28 cellular contexts compared by ENCODE assay signal in the genomic region with DNA sequence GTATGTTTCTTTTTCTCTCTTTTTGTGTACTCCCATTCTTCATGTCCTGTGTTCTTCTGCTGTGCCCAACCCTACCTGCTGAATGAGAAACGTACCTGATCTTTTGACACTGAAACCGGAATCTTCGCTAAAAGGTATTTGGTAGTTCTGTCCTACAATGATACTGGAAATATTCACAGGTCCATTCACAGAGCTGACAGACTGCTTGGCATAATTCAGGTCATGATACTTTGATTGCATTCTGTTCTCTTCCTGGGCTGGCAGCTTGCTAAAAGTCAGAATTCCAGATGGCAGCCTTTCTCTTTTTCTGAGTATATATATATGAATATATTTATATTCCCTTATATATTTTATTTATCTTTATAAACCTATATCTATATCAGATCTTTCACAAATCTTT.
"Had no signal": no experiment of that assay in that cellular context is flagged by ENCODE, and none has a peak within 500 bp of the region (broad histone marks: within the 10 kb centered on the region; RNA-seq: fewer than 3 reads in every experiment).

No MANE protein-coding gene starts in this region.

- H3K27ac ChIP-seq: adrenal gland, body of pancreas, colonic mucosa, epithelial cell of prostate, esophagus squamous epithelium, gastroesophageal sphincter, heart right ventricle had no signal

- H3K4me3 ChIP-seq: adrenal gland, body of pancreas, colonic mucosa, esophagus squamous epithelium, gastroesophageal sphincter, heart right ventricle had no signal

- H3K36me3 ChIP-seq: adrenal gland, colonic mucosa, esophagus squamous epithelium, gastroesophageal sphincter, heart right ventricle had no signal

- H3K4me1 ChIP-seq: adrenal gland, body of pancreas, colonic mucosa, esophagus squamous epithelium, gastroesophageal sphincter had no signal

- DNase-seq: activated CD4-positive, alpha-beta memory T cell treated with anti-CD3 and anti-CD28 coated beads for 36 hours; activated CD4-positive, alpha-beta T cell treated with anti-CD3 and anti-CD28 coated beads for 36 hours; activated CD4-positive, alpha-beta T cell treated with anti-CD3 and anti-CD28 coated beads, Interleukin-2, amount 10 ng/mL, durations not matched to agents 24 days and 14 days; activated CD4-positive, CD25-positive, alpha-beta regulatory T cell; activated CD4-positive, CD25-positive, alpha-beta regulatory T cell treated with anti-CD3 and anti-CD28 coated beads, Interleukin-2, amount 50 U/mL, for 72 hours; activated CD8-positive, alpha-beta memory T cell treated with anti-CD3 and anti-CD28 coated beads, Interleukin-2, amount 10 ng/mL, durations not matched to agents 7 days and 5 days; activated CD8-positive, alpha-beta memory T cell treated with anti-CD3 and anti-CD28 coated beads, Interleukin-2, amount 50 U/mL, for 4 hours; activated CD8-positive, alpha-beta T cell treated with anti-CD3 and anti-CD28 coated beads, Interleukin-2, amount 10 ng/mL, durations not matched to agents 7 days and 5 days; activated effector memory CD4-positive, alpha-beta T cell treated with anti-CD3 and anti-CD28 coated beads, Interleukin-2, amount 50 U/mL, for 16 hours; activated naive CD4-positive, alpha-beta T cell treated with anti-CD3 and anti-CD28 coated beads for 36 hours; activated naive CD8-positive, alpha-beta T cell treated with anti-CD3 and anti-CD28 coated beads for 36 hours; activated naive CD8-positive, alpha-beta T cell treated with anti-CD3 and anti-CD28 coated beads, Interleukin-2, amount 50 U/mL, for 24 hours; activated T-cell treated with anti-CD3 and anti-CD28 coated beads, Interleukin-2, amount 50 U/mL, for 1 hour; activated T-cell treated with anti-CD3 and anti-CD28 coated beads, Interleukin-2, amount 50 U/mL, for 48 hours; adrenal gland; amygdala; aorta; body of pancreas; caudate nucleus; cerebellar nuclear complex; colonic mucosa; effector CD8-positive, alpha-beta T cell; esophagus squamous epithelium; foreskin melanocyte; T-helper 2 cell had no signal

- H3K27me3 ChIP-seq: adrenal gland, body of pancreas, colonic mucosa, esophagus squamous epithelium, heart right ventricle had no signal

- H3K9me3 ChIP-seq: adrenal gland, body of pancreas, colonic mucosa, esophagus squamous epithelium, gastroesophageal sphincter had no signal
